ENCODE assay signal across 1 cellular context in genomic region chr9:91905958-91906585, GRCh38.
TF ChIP-seq lines count a peak whose summit lies in the region.

No MANE protein-coding gene starts in this region.

TF ChIP-seq in K562, 482 proteins besides CTCF, POLR2A, EP300 and RAD21 (continued from another document and continues in another):
- TF ChIP-seq ELK1 (CRISPR knock-in tag; IDR thresholded peaks at IDR 0.05) (no peak), CTBP1 (IDR thresholded peaks at IDR 0.05; ENCODE audit: borderline replicate concordance) (peak; percentile 63; the same call in 1 of the 2 replicates), CTCFL (IDR thresholded peaks at IDR 0.05; ENCODE audit: borderline replicate concordance, insufficient read depth, low read depth, low read length, poor library complexity, severe bottlenecking) (no peak), MCM5 (IDR thresholded peaks at IDR 0.05; ENCODE audit: low read depth) (no peak), HDAC6 (IDR thresholded peaks at IDR 0.05; ENCODE audit: low read depth, low read length) (no peak), PTTG1 (tag; IDR thresholded peaks at IDR 0.05; ENCODE audit: low read depth) (no peak), NFATC3 (IDR thresholded peaks at IDR 0.05) (no peak), HDAC8 (tag; IDR thresholded peaks at IDR 0.05) (no peak), STAT5A (IDR thresholded peaks at IDR 0.05; ENCODE audit: borderline replicate concordance, low read length) (no peak), GABPB1 (CRISPR knock-in tag; IDR thresholded peaks at IDR 0.05) (no peak), TAF9B (IDR thresholded peaks at IDR 0.05; ENCODE audit: partially characterized antibody) (no peak), TFAP4 (CRISPR knock-in tag; IDR thresholded peaks at IDR 0.05; ENCODE audit: borderline replicate concordance) (peak; percentile 44; the same call in 1 of the 2 replicates), MCM3 (IDR thresholded peaks at IDR 0.05) (no peak), FUS (optimal IDR thresholded peaks at IDR 0.05; ENCODE audit: low read depth, low read length) (no peak), ZNF589 (CRISPR knock-in tag; IDR thresholded peaks at IDR 0.05; ENCODE audit: low read depth) (0 out of 2 replicates have a peak, but pooled peaks have one; percentile 20), ZBTB17 (CRISPR knock-in tag; IDR thresholded peaks at IDR 0.05) (peak; percentile 45; the same call in 1 of the 2 replicates), SUPT5H (IDR thresholded peaks at IDR 0.05) (no peak), HES1 (IDR thresholded peaks at IDR 0.05; ENCODE audit: low read depth) (no peak), STAT5B (CRISPR knock-in tag; IDR thresholded peaks at IDR 0.05) (no peak), NFE2L1 (tag; IDR thresholded peaks at IDR 0.05; ENCODE audit: borderline replicate concordance, low read depth) (no peak), JUND (IDR thresholded peaks at IDR 0.05; ENCODE audit: borderline replicate concordance, low read depth, low read length) (peak; percentile 36; the same call in 1 of the 2 replicates), JUND (tag; IDR thresholded peaks at IDR 0.05; ENCODE audit: borderline replicate concordance, low read depth, low read length) (no peak; the same call in 2 of the 3 replicates), ASH1L (IDR thresholded peaks at IDR 0.05; ENCODE audit: borderline replicate concordance, low read depth, partially characterized antibody) (no peak), XRCC5 (IDR thresholded peaks at IDR 0.05; ENCODE audit: low read depth, low read length) (0 out of 2 replicates have a peak, but pooled peaks have one; percentile 42), RBM15 (IDR thresholded peaks at IDR 0.05; ENCODE audit: insufficient read depth, low read length) (no peak), ZBTB9 (CRISPR knock-in tag; IDR thresholded peaks at IDR 0.05) (peak; percentile 47; the same call in 1 of the 2 replicates), SRF (CRISPR knock-in tag; IDR thresholded peaks at IDR 0.05) (no peak), ESRRA (IDR thresholded peaks at IDR 0.05; ENCODE audit: borderline replicate concordance, low read depth) (peak; percentile 55; the same call in 1 of the 2 replicates), SMARCE1 (IDR thresholded peaks at IDR 0.05) (0 out of 2 replicates have a peak, but pooled peaks have one; percentile 26), NR2C2 (CRISPR knock-in tag; IDR thresholded peaks at IDR 0.05) (no peak), NR2C2 (tag; IDR thresholded peaks at IDR 0.05) (peak; percentile 18; the same call in 1 of the 2 replicates), ZNF592 (IDR thresholded peaks at IDR 0.05) (no peak), ZFP1 (CRISPR knock-in tag; IDR thresholded peaks at IDR 0.05) (no peak), TBL1XR1 (IDR thresholded peaks at IDR 0.05; ENCODE audit: low read length in 2 of 2) (no peak), L3MBTL2 (IDR thresholded peaks at IDR 0.05) (0 out of 2 replicates have a peak, but pooled peaks have one; percentile 41), TEAD2 (tag; IDR thresholded peaks at IDR 0.05) (no peak), ID3 (CRISPR knock-in tag; IDR thresholded peaks at IDR 0.05) (no peak), ID3 (tag; IDR thresholded peaks at IDR 0.05) (0 out of 2 replicates have a peak, but pooled peaks have one; percentile 20)
- TF ChIP-seq, protein P1, sequence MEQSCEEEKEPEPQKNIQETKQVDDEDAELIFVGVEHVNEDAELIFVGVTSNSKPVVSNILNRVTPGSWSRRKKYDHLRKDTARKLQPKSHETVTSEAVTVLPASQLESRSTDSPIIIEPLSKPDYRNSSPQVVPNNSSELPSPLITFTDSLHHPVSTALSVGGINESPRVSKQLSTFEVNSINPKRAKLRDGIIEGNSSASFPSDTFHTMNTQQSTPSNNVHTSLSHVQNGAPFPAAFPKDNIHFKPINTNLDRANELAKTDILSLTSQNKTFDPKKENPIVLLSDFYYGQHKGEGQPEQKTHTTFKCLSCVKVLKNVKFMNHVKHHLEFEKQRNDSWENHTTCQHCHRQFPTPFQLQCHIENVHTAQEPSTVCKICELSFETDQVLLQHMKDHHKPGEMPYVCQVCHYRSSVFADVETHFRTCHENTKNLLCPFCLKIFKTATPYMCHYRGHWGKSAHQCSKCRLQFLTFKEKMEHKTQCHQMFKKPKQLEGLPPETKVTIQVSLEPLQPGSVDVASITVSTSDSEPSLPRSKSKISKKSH (CRISPR knock-in tag; IDR thresholded peaks at IDR 0.05), result no peak
- TF ChIP-seq, protein P2, sequence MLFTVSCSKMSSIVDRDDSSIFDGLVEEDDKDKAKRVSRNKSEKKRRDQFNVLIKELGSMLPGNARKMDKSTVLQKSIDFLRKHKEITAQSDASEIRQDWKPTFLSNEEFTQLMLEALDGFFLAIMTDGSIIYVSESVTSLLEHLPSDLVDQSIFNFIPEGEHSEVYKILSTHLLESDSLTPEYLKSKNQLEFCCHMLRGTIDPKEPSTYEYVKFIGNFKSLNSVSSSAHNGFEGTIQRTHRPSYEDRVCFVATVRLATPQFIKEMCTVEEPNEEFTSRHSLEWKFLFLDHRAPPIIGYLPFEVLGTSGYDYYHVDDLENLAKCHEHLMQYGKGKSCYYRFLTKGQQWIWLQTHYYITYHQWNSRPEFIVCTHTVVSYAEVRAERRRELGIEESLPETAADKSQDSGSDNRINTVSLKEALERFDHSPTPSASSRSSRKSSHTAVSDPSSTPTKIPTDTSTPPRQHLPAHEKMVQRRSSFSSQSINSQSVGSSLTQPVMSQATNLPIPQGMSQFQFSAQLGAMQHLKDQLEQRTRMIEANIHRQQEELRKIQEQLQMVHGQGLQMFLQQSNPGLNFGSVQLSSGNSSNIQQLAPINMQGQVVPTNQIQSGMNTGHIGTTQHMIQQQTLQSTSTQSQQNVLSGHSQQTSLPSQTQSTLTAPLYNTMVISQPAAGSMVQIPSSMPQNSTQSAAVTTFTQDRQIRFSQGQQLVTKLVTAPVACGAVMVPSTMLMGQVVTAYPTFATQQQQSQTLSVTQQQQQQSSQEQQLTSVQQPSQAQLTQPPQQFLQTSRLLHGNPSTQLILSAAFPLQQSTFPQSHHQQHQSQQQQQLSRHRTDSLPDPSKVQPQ (CRISPR knock-in tag; IDR thresholded peaks at IDR 0.05; ENCODE audit: borderline replicate concordance), result no peak
- TF ChIP-seq, protein P3, sequence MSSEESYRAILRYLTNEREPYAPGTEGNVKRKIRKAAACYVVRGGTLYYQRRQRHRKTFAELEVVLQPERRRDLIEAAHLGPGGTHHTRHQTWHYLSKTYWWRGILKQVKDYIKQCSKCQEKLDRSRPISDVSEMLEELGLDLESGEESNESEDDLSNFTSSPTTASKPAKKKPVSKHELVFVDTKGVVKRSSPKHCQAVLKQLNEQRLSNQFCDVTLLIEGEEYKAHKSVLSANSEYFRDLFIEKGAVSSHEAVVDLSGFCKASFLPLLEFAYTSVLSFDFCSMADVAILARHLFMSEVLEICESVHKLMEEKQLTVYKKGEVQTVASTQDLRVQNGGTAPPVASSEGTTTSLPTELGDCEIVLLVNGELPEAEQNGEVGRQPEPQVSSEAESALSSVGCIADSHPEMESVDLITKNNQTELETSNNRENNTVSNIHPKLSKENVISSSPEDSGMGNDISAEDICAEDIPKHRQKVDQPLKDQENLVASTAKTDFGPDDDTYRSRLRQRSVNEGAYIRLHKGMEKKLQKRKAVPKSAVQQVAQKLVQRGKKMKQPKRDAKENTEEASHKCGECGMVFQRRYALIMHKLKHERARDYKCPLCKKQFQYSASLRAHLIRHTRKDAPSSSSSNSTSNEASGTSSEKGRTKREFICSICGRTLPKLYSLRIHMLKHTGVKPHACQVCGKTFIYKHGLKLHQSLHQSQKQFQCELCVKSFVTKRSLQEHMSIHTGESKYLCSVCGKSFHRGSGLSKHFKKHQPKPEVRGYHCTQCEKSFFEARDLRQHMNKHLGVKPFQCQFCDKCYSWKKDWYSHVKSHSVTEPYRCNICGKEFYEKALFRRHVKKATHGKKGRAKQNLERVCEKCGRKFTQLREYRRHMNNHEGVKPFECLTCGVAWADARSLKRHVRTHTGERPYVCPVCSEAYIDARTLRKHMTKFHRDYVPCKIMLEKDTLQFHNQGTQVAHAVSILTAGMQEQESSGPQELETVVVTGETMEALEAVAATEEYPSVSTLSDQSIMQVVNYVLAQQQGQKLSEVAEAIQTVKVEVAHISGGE (CRISPR knock-in tag; IDR thresholded peaks at IDR 0.05), result no peak
